8 cellular contexts compared by ENCODE assay signal in the genomic region with DNA sequence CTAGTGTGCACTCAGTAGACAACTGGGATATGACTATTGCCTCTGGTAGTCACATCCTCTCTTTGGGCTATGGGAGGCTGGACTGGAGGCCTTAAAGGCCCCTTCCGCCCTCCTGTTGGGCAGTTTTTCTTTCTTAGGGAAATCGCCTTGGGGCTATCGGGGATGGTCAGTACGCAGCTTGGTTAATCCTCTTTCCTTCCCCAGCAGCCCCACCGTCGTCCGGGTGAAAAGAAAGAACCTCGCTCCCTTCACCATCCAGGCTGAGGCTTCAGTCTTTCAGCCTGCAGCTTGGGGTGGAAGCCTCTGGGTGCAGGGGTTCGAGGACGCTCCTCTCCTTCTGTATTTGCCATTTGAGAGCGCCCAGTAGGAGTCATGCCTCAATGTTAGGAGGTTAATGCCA. TPM values are rescaled to one million over a fixed set of nuclear protein-coding genes. Genes with fewer than 3 reads are reported as not detected.
DNase-seq lines count a peak whose midpoint lies in the region; ATAC-seq, FAIRE-seq and TF ChIP-seq lines count a peak whose summit lies in the region.

No MANE protein-coding gene starts in this region.

- CTCF ChIA-PET in activated CD8-positive, alpha-beta memory T cell treated with anti-CD3 and anti-CD28 coated beads, Interleukin-2, amount 10 ng/mL, durations not matched to agents 7 days and 5 days (lab: Charles Lee) = interaction anchor here (1.2 to 1.9 kb wide), 3 partner anchors 9 to 80 kb away, joined by 3 to 8 read pairs (median 3); no protein-coding TSS in a partner anchor

- no peak for TF ChIP-seq CTCF in kidney (IDR thresholded peaks at IDR 0.05; ENCODE audit: borderline replicate concordance, extremely low read depth, insufficient read depth)
- TF ChIP-seq CTCF in lower leg skin (IDR thresholded peaks at IDR 0.05) = no peak

- H3K4me3 Mint-ChIP-seq in activated CD8-positive, alpha-beta memory T cell treated with anti-CD3 and anti-CD28 coated beads, Interleukin-2, amount 10 ng/mL, durations not matched to agents 7 days and 5 days = peak overlapping the region; percentile 88

- H3K4me3 ChIP-seq in adipocyte (ENCODE audit: low read length) (peak overlapping the region; percentile 81), kidney (ENCODE audit: low read length in 2 of 2) (peak overlapping the region in 1 of 2 donors; percentile 76), subcutaneous abdominal adipose tissue (ENCODE audit: low read depth in 1 of 5, low read length in 5 of 5) (peak overlapping the region; percentile 56 to 83 (median 79)), lower leg skin (ENCODE audit: low read depth, poor library complexity, severe bottlenecking) (no peak overlapping the region)

- no peak for DNase-seq in activated CD8-positive, alpha-beta memory T cell treated with anti-CD3 and anti-CD28 coated beads, Interleukin-2, amount 10 ng/mL, durations not matched to agents 7 days and 5 days
- DNase-seq in activated CD8-positive, alpha-beta memory T cell treated with anti-CD3 and anti-CD28 coated beads for 24 hours = no peak
- DNase-seq in adipocyte (ENCODE audit: low read depth) = no peak
- no peak for DNase-seq in kidney
- DNase-seq in lower leg skin (ENCODE audit: low spot score in 2 of 2) = no peak
- no peak for DNase-seq in GM12892 (ENCODE audit: insufficient read length)

- H3K9me3 ChIP-seq in adipocyte (ENCODE audit: control insufficient read depth, low read length) (no peaks in the 10 kb centered on the region), kidney (ENCODE audit: control insufficient read depth in 1 of 2, low read length in 2 of 2) (no peaks in the 10 kb centered on the region), subcutaneous abdominal adipose tissue (ENCODE audit: control insufficient read depth in 5 of 5, low read length in 5 of 5) (no peaks in the 10 kb centered on the region)

- no peaks in the 10 kb centered on the region for H3K27me3 Mint-ChIP-seq in activated CD8-positive, alpha-beta memory T cell treated with anti-CD3 and anti-CD28 coated beads, Interleukin-2, amount 10 ng/mL, durations not matched to agents 7 days and 5 days

- H3K4me1 Mint-ChIP-seq in activated CD8-positive, alpha-beta memory T cell treated with anti-CD3 and anti-CD28 coated beads, Interleukin-2, amount 10 ng/mL, durations not matched to agents 7 days and 5 days = peaks cover 30% of the 10 kb centered on the region

- no peaks in the 10 kb centered on the region for H3K9me3 Mint-ChIP-seq in activated CD8-positive, alpha-beta memory T cell treated with anti-CD3 and anti-CD28 coated beads, Interleukin-2, amount 10 ng/mL, durations not matched to agents 7 days and 5 days (ENCODE audit: low read depth)

- H3K36me3 ChIP-seq in adipocyte (ENCODE audit: control insufficient read depth, insufficient read depth, low read length, severe bottlenecking) (no peaks in the 10 kb centered on the region), kidney (ENCODE audit: control insufficient read depth in 1 of 2, insufficient read depth in 2 of 2, low read length in 2 of 2) (no peaks in the 10 kb centered on the region), subcutaneous abdominal adipose tissue (ENCODE audit: control insufficient read depth in 5 of 5, insufficient read depth in 5 of 5, low read length in 5 of 5) (no peaks in the 10 kb centered on the region)

- H3K27ac ChIP-seq in kidney (ENCODE audit: low read depth in 2 of 2, low read length in 2 of 2) (peak overlapping the region; percentile 73), subcutaneous abdominal adipose tissue (ENCODE audit: low read depth, low read length) (peak overlapping the region; percentile 70)

- WGBS in lower leg skin, 2 donors = 76 to 86% methylated on average over 11 of the region's 11 CpGs

- H3K27me3 ChIP-seq in adipocyte (replicated peaks; ENCODE audit: control insufficient read depth, insufficient read depth, low read length) (peaks cover 48% of the 10 kb centered on the region), subcutaneous abdominal adipose tissue (ENCODE audit: control insufficient read depth in 5 of 5, insufficient read depth in 4 of 5, low read length in 5 of 5) (peaks cover 0 to 6% (median 0%) of the 10 kb centered on the region in 5 donors)

- FAIRE-seq in kidney (lab: Jason Lieb, UNC) (no peak), GM12892 (lab: Jason Lieb, UNC) (no peak)

- intact Hi-C loops in kidney (cut with DNase I) = no loop called here
- intact Hi-C loops in lower leg skin (cut with DNase I; ENCODE audit: low total_unique reads) = no loop called here

- peak overlapping the region; percentile 87 for H3K27ac Mint-ChIP-seq in activated CD8-positive, alpha-beta memory T cell treated with anti-CD3 and anti-CD28 coated beads, Interleukin-2, amount 10 ng/mL, durations not matched to agents 7 days and 5 days

- ATAC-seq in activated CD8-positive, alpha-beta memory T cell treated with anti-CD3 and anti-CD28 coated beads, Interleukin-2, amount 10 ng/mL, durations not matched to agents 7 days and 5 days = no peak
- ATAC-seq in HG03159 (IDR thresholded peaks at IDR 0.05; ENCODE audit: unreplicated experiment) = no peak

- H3K4me1 ChIP-seq in adipocyte (ENCODE audit: control insufficient read depth, insufficient read depth, low read length) = peaks cover 14% of the 10 kb centered on the region
- peaks cover 9 to 18% of the 10 kb centered on the region in 2 donors for H3K4me1 ChIP-seq in kidney (ENCODE audit: control insufficient read depth in 1 of 2, insufficient read depth in 1 of 2, low read depth in 1 of 2, low read length in 2 of 2)
- H3K4me1 ChIP-seq in subcutaneous abdominal adipose tissue (ENCODE audit: control insufficient read depth in 5 of 5, insufficient read depth in 5 of 5, low read length in 5 of 5) = peaks cover 0 to 49% (median 34%) of the 10 kb centered on the region in 5 donors

- no peak overlapping the region for H3K9ac ChIP-seq in adipocyte (ENCODE audit: low read length)
- peak overlapping the region in 1 of 2 donors; percentile 72 for H3K9ac ChIP-seq in kidney (ENCODE audit: low read length in 2 of 2)
- H3K9ac ChIP-seq in subcutaneous abdominal adipose tissue (ENCODE audit: low read length in 5 of 5) = peak overlapping the region in 3 of 5 donors; percentile 67 to 76 (median 68)

- no peak for TF ChIP-seq POLR2A in lower leg skin (IDR thresholded peaks at IDR 0.05)
- no peak for TF ChIP-seq POLR2A in GM12892 (IDR thresholded peaks at IDR 0.05; ENCODE audit: low read depth, low read length)

- peaks cover 28% of the 10 kb centered on the region for H3K36me3 Mint-ChIP-seq in activated CD8-positive, alpha-beta memory T cell treated with anti-CD3 and anti-CD28 coated beads, Interleukin-2, amount 10 ng/mL, durations not matched to agents 7 days and 5 days

RNA-seq across cellular contexts. Expression of gene ST6GAL1, which starts 0.7 kb away (rescaled TPM):
- 100 to 1,000 TPM in 1 of 2 experiments, 10 to 100 TPM in 1; 77.9 to 102 TPM for total RNA-seq in activated CD8-positive, alpha-beta memory T cell treated with anti-CD3 and anti-CD28 coated beads, Interleukin-2, amount 10 ng/mL, durations not matched to agents 7 days and 5 days
- total RNA-seq in kidney (236 TPM), lower leg skin (10 to 100 TPM; 12.8 to 44.5 (median 25.2) TPM)
- 62.6 TPM for polyA plus RNA-seq in kidney (ENCODE audit: insufficient read depth, low read depth, low replicate concordance)
- polyA plus RNA-seq in GM12892 (2012; ENCODE audit: missing spikeins) = 127 TPM
